20 cellular contexts compared by ENCODE assay signal in the genomic region with DNA sequence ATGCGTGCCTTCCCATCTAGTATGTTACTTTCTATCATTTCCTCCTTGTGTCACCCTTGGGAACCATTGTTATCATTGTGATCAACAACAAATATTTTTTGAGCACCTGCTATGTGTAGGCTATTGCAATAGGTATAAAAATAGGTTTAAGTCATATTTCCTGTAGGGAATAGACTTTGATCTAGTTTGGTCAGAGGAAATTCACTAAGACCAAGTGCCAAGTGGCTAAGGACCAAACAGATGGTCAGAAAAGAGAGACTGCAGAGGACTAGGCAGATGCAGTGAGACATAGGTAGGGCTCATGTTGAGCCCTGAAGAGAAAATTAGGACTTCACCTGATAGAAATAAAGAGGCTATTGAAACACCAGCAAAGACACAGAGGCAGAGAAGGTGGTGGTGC.
DNase-seq lines count a peak whose midpoint lies in the region; ATAC-seq and TF ChIP-seq lines count a peak whose summit lies in the region.
"Had no signal": no experiment of that assay in that cellular context is flagged by ENCODE, and none has a peak within 500 bp of the region (broad histone marks: within the 10 kb centered on the region; RNA-seq: fewer than 3 reads in every experiment).

No MANE protein-coding gene starts in this region.

- no peaks in the 10 kb centered on the region for H3K9me3 ChIP-seq in mucosa of descending colon
- H3K9me3 ChIP-seq: BE2C, BLaER1 had no signal

- no peak for TF ChIP-seq CTCF in mucosa of descending colon (IDR thresholded peaks at IDR 0.05)

- no peaks in the 10 kb centered on the region for H3K36me3 ChIP-seq in mucosa of descending colon (ENCODE audit: low read depth)
- H3K36me3 ChIP-seq: BE2C, BLaER1 had no signal

- DNase-seq in cerebellar cortex (ENCODE audit: low spot score) = peak; percentile 59
- no peak for DNase-seq in mucosa of descending colon
- no peak for DNase-seq in activated CD4-positive, CD25-positive, alpha-beta regulatory T cell treated with anti-CD3 and anti-CD28 coated beads, Interleukin-2, amount 50 U/mL, for 72 hours
- DNase-seq in hypothalamus (lab: John Stamatoyannopoulos, UW) = no peak
- DNase-seq: 8988T; ACHN; BE2C; CD4-positive, alpha-beta memory T cell; CD4-positive, CD25-positive, alpha-beta regulatory T cell; CD8-positive, alpha-beta memory T cell; COR-L47; DMS 273 treated with DMSO at 0.1 percent for 48 hours; DMS153; DMS53; DMS79; DND-41; EL; GF-D8 had no signal

- ATAC-seq in mucosa of descending colon (peak; percentile 70), HG03520 (IDR thresholded peaks at IDR 0.05; ENCODE audit: unreplicated experiment) (no peak)

- no peaks in the 10 kb centered on the region for H3K4me1 ChIP-seq in mucosa of descending colon (ENCODE audit: low read depth)
- H3K4me1 ChIP-seq: BE2C, BLaER1 had no signal

- intact Hi-C loops in mucosa of descending colon (cut with DNase I, micrococcal nuclease) = no loop called here

- no peak overlapping the region for H3K4me3 ChIP-seq in mucosa of descending colon
- H3K4me3 ChIP-seq: BLaER1 had no signal
